In genomic region chr18:10133516-10133915, GRCh38 we compare ENCODE assay signal across 23 cellular contexts.
A peak's percentile ranks its signal among the peaks of the same experiment; 100 is the strongest.
DNase-seq lines count a peak whose midpoint lies in the region; ATAC-seq and TF ChIP-seq lines count a peak whose summit lies in the region.
"Had no signal": no experiment of that assay in that cellular context is flagged by ENCODE, and none has a peak within 500 bp of the region (broad histone marks: within the 10 kb centered on the region; RNA-seq: fewer than 3 reads in every experiment).

No MANE protein-coding gene starts in this region.

- WGBS in sigmoid colon, 2 donors: 94 to 98% methylated on average over 2 of the region's 2 CpGs

- peaks cover 58% of the 10 kb centered on the region for H3K4me1 Mint-ChIP-seq in nephron
- H3K4me1 Mint-ChIP-seq: CD4-positive, CD25-positive, alpha-beta regulatory T cell had no signal

- H3K36me3 Mint-ChIP-seq in nephron (ENCODE audit: low read depth): no peaks in the 10 kb centered on the region
- H3K36me3 Mint-ChIP-seq: CD4-positive, CD25-positive, alpha-beta regulatory T cell; CD8-positive, alpha-beta T cell had no signal

- H3K4me3 Mint-ChIP-seq in nephron: no peak overlapping the region
- H3K4me3 Mint-ChIP-seq: CD4-positive, CD25-positive, alpha-beta regulatory T cell; CD8-positive, alpha-beta T cell had no signal

- no peak for TF ChIP-seq CTCF in nephron (IDR thresholded peaks at IDR 0.05; ENCODE audit: unreplicated experiment in 3 of 3)
- no peak for TF ChIP-seq CTCF in osteoblast (IDR thresholded peaks at IDR 0.05; ENCODE audit: extremely low read depth, low read depth, low read length)
- TF ChIP-seq CTCF in sigmoid colon (IDR thresholded peaks at IDR 0.05): no peak

- H3K9me3 Mint-ChIP-seq in nephron: no peaks in the 10 kb centered on the region
- H3K9me3 Mint-ChIP-seq: CD8-positive, alpha-beta T cell had no signal

- H4K20me1 ChIP-seq in osteoblast (ENCODE audit: insufficient read depth, low read length): no peaks in the 10 kb centered on the region
- H4K20me1 ChIP-seq: BLaER1 had no signal

- no peak for TF ChIP-seq EP300 in sigmoid colon (IDR thresholded peaks at IDR 0.05)

- H3K36me3 ChIP-seq in SK-N-MC (ENCODE audit: insufficient read depth, low read length): no peaks in the 10 kb centered on the region
- no peaks in the 10 kb centered on the region for H3K36me3 ChIP-seq in osteoblast (ENCODE audit: insufficient read depth, low read length)
- H3K36me3 ChIP-seq in sigmoid colon: no peaks in the 10 kb centered on the region
- H3K36me3 ChIP-seq: BLaER1 had no signal

- H3K4me2 ChIP-seq in osteoblast (ENCODE audit: insufficient read depth, low read length): no peak overlapping the region
- H3K4me2 ChIP-seq: BLaER1 had no signal

- H3K27ac Mint-ChIP-seq in nephron: peak overlapping the region in 2 of 3 experiments; percentile 56 to 61
- H3K27ac Mint-ChIP-seq: B cell; CD4-positive, CD25-positive, alpha-beta regulatory T cell; CD8-positive, alpha-beta T cell had no signal

- no peaks in the 10 kb centered on the region for H3K79me2 ChIP-seq in osteoblast (ENCODE audit: insufficient read depth, low read length)

- H3K27me3 ChIP-seq in osteoblast (ENCODE audit: insufficient read depth, low read length) (peaks cover 28% of the 10 kb centered on the region), sigmoid colon (peaks cover 0 to 24% (median 8%) of the 10 kb centered on the region in 3 donors)

- 0 out of 2 replicates have a peak overlapping the region, but pooled peaks have one; percentile 29 for H3K4me3 ChIP-seq in SK-N-MC
- no peak overlapping the region for H3K4me3 ChIP-seq in osteoblast (ENCODE audit: insufficient read depth, low read length)
- H3K4me3 ChIP-seq in sigmoid colon: no peak overlapping the region
- H3K4me3 ChIP-seq: BLaER1, GM12878, GM23248 had no signal

- DNase-seq in SK-N-MC (ENCODE audit: low read depth, low spot score): no peak
- DNase-seq in islet precursor cell: peak; percentile 32
- DNase-seq in osteoblast (ENCODE audit: insufficient read length, low spot score, missing footprints): peak; percentile 58
- no peak for DNase-seq in sigmoid colon
- no peak for DNase-seq in DMS 273 (lab: John Stamatoyannopoulos, UW; ENCODE audit: unreplicated experiment)
- DNase-seq: Caco-2; CD4-positive, CD25-positive, alpha-beta regulatory T cell; CD8-positive, alpha-beta T cell; DMS 273 treated with DMSO at 0.1 percent for 48 hours; DMS79; EL; GDM1; GM23248; H7; HCEC 1CT had no signal

- intact Hi-C loops in sigmoid colon (cut with DNase I): no loop called here

- H3K9me3 ChIP-seq in SK-N-MC (ENCODE audit: low read depth, low read length) (no peaks in the 10 kb centered on the region), osteoblast (ENCODE audit: low read depth, low read length) (no peaks in the 10 kb centered on the region), sigmoid colon (no peaks in the 10 kb centered on the region)
- H3K9me3 ChIP-seq: Caco-2 had no signal

- ATAC-seq in HG02610 (IDR thresholded peaks at IDR 0.05; ENCODE audit: unreplicated experiment) (no peak), HG02981 (IDR thresholded peaks at IDR 0.05; ENCODE audit: unreplicated experiment) (no peak)
- ATAC-seq: CD8-positive, alpha-beta T cell; GM12878 had no signal

- no peak overlapping the region for H2AFZ ChIP-seq in osteoblast (ENCODE audit: low read length)
- H2AFZ ChIP-seq: GM23248 had no signal

- H3K9ac ChIP-seq in SK-N-MC (ENCODE audit: insufficient read length): no peak overlapping the region
- H3K9ac ChIP-seq: BLaER1, GM23248 had no signal

- H3K4me1 ChIP-seq in osteoblast (ENCODE audit: insufficient read depth, low read length): peaks cover 7% of the 10 kb centered on the region
- peaks cover 0 to 17% (median 14%) of the 10 kb centered on the region in 4 donors for H3K4me1 ChIP-seq in sigmoid colon
- H3K4me1 ChIP-seq: BLaER1 had no signal

- peak overlapping the region; percentile 14; the same call in 1 of the 2 replicates for H3K27ac ChIP-seq in SK-N-MC
- no peak overlapping the region for H3K27ac ChIP-seq in osteoblast (ENCODE audit: low read depth, low read length)
- H3K27ac ChIP-seq in sigmoid colon: no peak overlapping the region
- H3K27ac ChIP-seq: 22Rv1, BLaER1, C4-2B, GM23248 had no signal

- H3K27me3 Mint-ChIP-seq in nephron (ENCODE audit: low read depth): peaks cover 12% of the 10 kb centered on the region

- no peak for TF ChIP-seq POLR2A in sigmoid colon (IDR thresholded peaks at IDR 0.05)

Comparison
In these comparisons a context has a peak if more than half of its experiments do, and no peak if none do; other contexts are left out.
1. DNase-seq: peak in islet precursor cell (single experiment) and osteoblast (single experiment); none in SK-N-MC (single experiment), sigmoid colon (single experiment) and DMS 273 (single experiment).